Comparison of ENCODE assay signal across 10 cellular contexts in genomic region chrX:46710927-46711623, GRCh38.
DNase-seq lines count a peak whose midpoint lies in the region; ATAC-seq lines count a peak whose summit lies in the region.
"Had no signal": no experiment of that assay in that cellular context is flagged by ENCODE, and none has a peak within 500 bp of the region (broad histone marks: within the 10 kb centered on the region; RNA-seq: fewer than 3 reads in every experiment).

No MANE protein-coding gene starts in this region.

- peak; percentile 27 for ATAC-seq in HG02610 (IDR thresholded peaks at IDR 0.05; ENCODE audit: unreplicated experiment)

- DNase-seq in NCI-H524 (lab: John Stamatoyannopoulos, UW) (peak; percentile 4 to 64), NCI-H524 treated with DMSO at 0.1 percent for 48 hours (lab: John Stamatoyannopoulos, UW) (no peak), NCI-H82 treated with DMSO at 0.1 percent for 48 hours (lab: John Stamatoyannopoulos, UW; ENCODE audit: unreplicated experiment) (peak; percentile 6), islet precursor cell (peak; percentile 52), Ammon's horn (ENCODE audit: low spot score) (no peak), SW480 (ENCODE audit: low spot score) (no peak), anterior cingulate cortex (lab: John Stamatoyannopoulos, UW) (no peak)
- DNase-seq: ACHN; activated naive CD4-positive, alpha-beta T cell treated with anti-CD3 and anti-CD28 coated beads, Interleukin-2, amount 10 ng/mL, durations not matched to agents 7 days and 5 days had no signal

Comparison
In these comparisons a context has a peak if more than half of its experiments do, and no peak if none do; other contexts are left out.
1. DNase-seq: peak in NCI-H524 (2 of 2), NCI-H82 treated with DMSO at 0.1 percent for 48 hours (single experiment) and islet precursor cell (single experiment); none in NCI-H524 treated with DMSO at 0.1 percent for 48 hours (single experiment), Ammon's horn (single experiment), SW480 (single experiment) and anterior cingulate cortex (0 of 58).